ENCODE assay signal across 12 cellular contexts in the genomic region with DNA sequence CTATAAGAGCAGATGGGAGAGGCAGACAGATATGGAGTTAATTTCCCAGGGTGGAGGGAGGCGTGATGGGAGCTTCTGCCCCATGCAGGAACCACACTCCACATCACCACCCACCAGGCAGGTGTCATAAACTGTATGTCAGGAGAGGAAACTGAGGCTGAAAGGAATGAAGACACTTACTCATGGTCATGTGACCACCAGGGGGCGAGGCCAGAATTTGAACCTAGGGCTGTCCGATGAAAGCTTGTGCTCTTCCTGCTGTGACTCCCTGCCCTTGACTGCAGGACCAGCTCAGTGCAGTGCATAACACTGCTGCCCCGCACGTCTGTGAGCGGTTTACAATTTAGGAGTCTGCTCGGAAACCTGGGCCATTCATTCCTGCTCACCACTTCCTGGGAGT. TPM values are rescaled to one million over a fixed set of nuclear protein-coding genes. Genes with fewer than 3 reads are reported as not detected.
DNase-seq lines count a peak whose midpoint lies in the region; ATAC-seq and TF ChIP-seq lines count a peak whose summit lies in the region.
"Had no signal": no experiment of that assay in that cellular context is flagged by ENCODE, and none has a peak within 500 bp of the region (broad histone marks: within the 10 kb centered on the region; RNA-seq: fewer than 3 reads in every experiment).

No MANE protein-coding gene starts in this region.

- H3K27ac ChIP-seq in 22Rv1: no peak overlapping the region
- no peak overlapping the region for H3K27ac ChIP-seq in prostate gland
- no peak overlapping the region for H3K27ac ChIP-seq in uterus
- H3K27ac ChIP-seq: BLaER1, esophagus squamous epithelium, SJCRH30 had no signal

- H3K4me3 ChIP-seq in prostate gland (no peak overlapping the region), uterus (no peak overlapping the region)
- H3K4me3 ChIP-seq: BLaER1, esophagus squamous epithelium, SJCRH30 had no signal

- H3K4me1 ChIP-seq in prostate gland (replicated peaks): no peaks in the 10 kb centered on the region
- H3K4me1 ChIP-seq in uterus: no peaks in the 10 kb centered on the region
- H3K4me1 ChIP-seq: BLaER1, esophagus squamous epithelium, SJCRH30 had no signal

- ATAC-seq in effector memory CD8-positive, alpha-beta T cell (replicated peaks): peak; percentile 33

- in situ Hi-C loops in GM13977 (cut with MboI; ENCODE audit: low pct_unique_long_range_greater_than_20kb, low sequenced_read_pairs, unreplicated experiment): no loop called here

- peak overlapping the region; percentile 77 to 90 for H3K27ac Mint-ChIP-seq in effector memory CD8-positive, alpha-beta T cell

- peaks cover 63% of the 10 kb centered on the region for H3K36me3 Mint-ChIP-seq in effector memory CD8-positive, alpha-beta T cell (ENCODE audit: insufficient read depth)

- no peaks in the 10 kb centered on the region for H3K27me3 Mint-ChIP-seq in effector memory CD8-positive, alpha-beta T cell

- H3K4me1 Mint-ChIP-seq in effector memory CD8-positive, alpha-beta T cell (ENCODE audit: low read depth in 2 of 2): peaks cover 15 to 26% of the 10 kb centered on the region in 2 donors

- H3K9me3 Mint-ChIP-seq in effector memory CD8-positive, alpha-beta T cell: no peaks in the 10 kb centered on the region

- no peak overlapping the region for H3K4me3 Mint-ChIP-seq in effector memory CD8-positive, alpha-beta T cell

- intact Hi-C loops in prostate gland (cut with DNase I): no loop called here
- intact Hi-C loops in uterus (cut with DNase I; ENCODE audit: low total_unique reads): no loop called here

- H3K36me3 ChIP-seq in prostate gland: no peaks in the 10 kb centered on the region
- H3K36me3 ChIP-seq in uterus: no peaks in the 10 kb centered on the region
- H3K36me3 ChIP-seq: SJCRH30 had no signal

- H3K9me3 ChIP-seq in prostate gland (no peaks in the 10 kb centered on the region), uterus (no peaks in the 10 kb centered on the region)
- H3K9me3 ChIP-seq: BLaER1, esophagus squamous epithelium, SJCRH30 had no signal

- DNase-seq in GM13977 (ENCODE audit: low spot score) (no peak), NAMALWA (ENCODE audit: low spot score) (no peak), prostate gland (ENCODE audit: low spot score) (no peak), uterus (no peak), GM20000 (ENCODE audit: low spot score) (no peak)
- DNase-seq in activated CD4-positive, alpha-beta T cell treated with anti-CD3 and anti-CD28 coated beads for 48 hours: peak; percentile 21
- DNase-seq in effector memory CD8-positive, alpha-beta T cell: peak; percentile 9 to 18 (median 17)
- DNase-seq: esophagus squamous epithelium, KG1 had no signal

- WGBS in prostate gland: 82% methylated on average over 7 of the region's 7 CpGs

- TF ChIP-seq POLR2A in prostate gland (IDR thresholded peaks at IDR 0.05) (no peak), uterus (IDR thresholded peaks at IDR 0.05) (no peak)

- TF ChIP-seq CTCF in 22Rv1 (IDR thresholded peaks at IDR 0.05) (peak; percentile 26), GM13977 (IDR thresholded peaks at IDR 0.05; ENCODE audit: extremely low read depth, insufficient read depth, missing control alignments) (peak; percentile 19), prostate gland (IDR thresholded peaks at IDR 0.05) (peak in 1 of 4 experiments; percentile 9), uterus (IDR thresholded peaks at IDR 0.05) (no peak), GM20000 (IDR thresholded peaks at IDR 0.05; ENCODE audit: extremely low read depth, missing control alignments) (no peak)

- H3K27me3 ChIP-seq in prostate gland (replicated peaks; ENCODE audit: insufficient read depth) (no peaks in the 10 kb centered on the region), uterus (no peaks in the 10 kb centered on the region)
- H3K27me3 ChIP-seq: BLaER1, esophagus squamous epithelium had no signal

RNA-seq across cellular contexts. Expression of a gene that starts 28.8 kb away (rescaled TPM):
- 10 to 100 TPM; 10.6 to 31.2 TPM for total RNA-seq in prostate gland
- 1 to 10 TPM in 3 of 4 donors, under 1 TPM in 1; 0.29 to 9.5 (median 5.1) TPM for total RNA-seq in uterus

Comparison
In these comparisons a context has a peak if more than half of its experiments do, and no peak if none do; other contexts are left out.
1. CTCF ChIP-seq: peak in 22Rv1 (single experiment) and GM13977 (single experiment); none in uterus (0 of 4) and GM20000 (single experiment).
2. DNase-seq: peak in activated CD4-positive, alpha-beta T cell treated with anti-CD3 and anti-CD28 coated beads for 48 hours (single experiment) and effector memory CD8-positive, alpha-beta T cell (3 of 3); none in GM13977 (single experiment), NAMALWA (single experiment), prostate gland (single experiment), uterus (0 of 2) and GM20000 (single experiment).